ENCODE assay signal across 15 cellular contexts in the genomic region with DNA sequence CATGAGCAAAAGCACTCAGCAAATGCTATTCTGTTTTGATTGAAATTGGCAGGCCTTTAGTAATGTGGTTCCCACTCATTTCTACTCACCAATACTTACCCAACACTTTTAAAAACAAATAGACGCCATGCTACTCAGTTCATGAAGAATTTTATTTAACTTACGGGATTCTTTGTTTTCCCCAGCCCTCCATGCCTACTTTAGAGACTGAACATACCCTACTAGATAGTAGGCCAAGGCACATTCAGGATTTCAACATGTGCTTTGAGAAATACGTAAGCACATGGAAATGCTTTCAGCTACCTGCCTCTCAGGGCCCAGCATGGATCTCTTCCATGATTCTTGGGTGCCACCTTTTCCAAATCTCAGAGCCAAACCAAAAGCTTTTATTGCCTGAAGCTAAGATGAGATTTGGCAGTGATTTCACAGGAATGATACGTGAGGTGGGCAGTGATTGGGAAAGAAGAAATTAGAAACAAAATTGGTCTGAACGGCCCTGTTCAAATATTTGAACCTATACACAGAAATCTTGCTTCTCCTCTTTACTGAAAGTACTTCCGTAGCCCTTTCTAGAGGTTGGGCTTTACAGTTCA. TPM values are rescaled to one million over a fixed set of nuclear protein-coding genes. Genes with fewer than 3 reads are reported as not detected.
DNase-seq lines count a peak whose midpoint lies in the region; ATAC-seq and TF ChIP-seq lines count a peak whose summit lies in the region.
"Had no signal": no experiment of that assay in that cellular context is flagged by ENCODE, and none has a peak within 500 bp of the region (broad histone marks: within the 10 kb centered on the region; RNA-seq: fewer than 3 reads in every experiment).

No MANE protein-coding gene starts in this region.

- no peak for ATAC-seq in activated T-cell treated with anti-CD3 and anti-CD28 coated beads, Interleukin-2, amount 50 U/mL, for 4 hours
- ATAC-seq: A549, GM12878 had no signal

- peaks cover 62% of the 10 kb centered on the region for H3K36me3 Mint-ChIP-seq in activated T-cell treated with anti-CD3 and anti-CD28 coated beads, Interleukin-2, amount 50 U/mL, for 24 hours (ENCODE audit: low read depth)
- peaks cover 23% of the 10 kb centered on the region for H3K36me3 Mint-ChIP-seq in activated T-cell treated with anti-CD3 and anti-CD28 coated beads, Interleukin-2, amount 50 U/mL, for 4 hours (ENCODE audit: insufficient read depth)
- peaks cover 28% of the 10 kb centered on the region for H3K36me3 Mint-ChIP-seq in endothelial cell (ENCODE audit: low read depth, unreplicated experiment)

- no peak overlapping the region for H3K4me3 Mint-ChIP-seq in activated T-cell treated with anti-CD3 and anti-CD28 coated beads, Interleukin-2, amount 50 U/mL, for 24 hours
- H3K4me3 Mint-ChIP-seq in activated T-cell treated with anti-CD3 and anti-CD28 coated beads, Interleukin-2, amount 50 U/mL, for 4 hours: no peak overlapping the region
- peak overlapping the region; percentile 53 for H3K4me3 Mint-ChIP-seq in endothelial cell (ENCODE audit: unreplicated experiment)
- H3K4me3 Mint-ChIP-seq: CD4-positive, alpha-beta memory T cell had no signal

- H3K9me3 Mint-ChIP-seq in activated T-cell treated with anti-CD3 and anti-CD28 coated beads, Interleukin-2, amount 50 U/mL, for 24 hours: no peaks in the 10 kb centered on the region
- H3K9me3 Mint-ChIP-seq in activated T-cell treated with anti-CD3 and anti-CD28 coated beads, Interleukin-2, amount 50 U/mL, for 4 hours: no peaks in the 10 kb centered on the region
- H3K9me3 Mint-ChIP-seq in endothelial cell (ENCODE audit: unreplicated experiment): no peaks in the 10 kb centered on the region
- H3K9me3 Mint-ChIP-seq: CD4-positive, alpha-beta memory T cell had no signal

- H3K27ac Mint-ChIP-seq in activated T-cell treated with anti-CD3 and anti-CD28 coated beads, Interleukin-2, amount 50 U/mL, for 24 hours: peak overlapping the region; percentile 20
- H3K27ac Mint-ChIP-seq in endothelial cell (ENCODE audit: unreplicated experiment): no peak overlapping the region

- no peaks in the 10 kb centered on the region for H3K27me3 Mint-ChIP-seq in activated T-cell treated with anti-CD3 and anti-CD28 coated beads, Interleukin-2, amount 50 U/mL, for 24 hours
- H3K27me3 Mint-ChIP-seq in activated T-cell treated with anti-CD3 and anti-CD28 coated beads, Interleukin-2, amount 50 U/mL, for 4 hours (ENCODE audit: low read depth): no peaks in the 10 kb centered on the region
- H3K27me3 Mint-ChIP-seq in endothelial cell (ENCODE audit: unreplicated experiment): peaks cover 2% of the 10 kb centered on the region
- H3K27me3 Mint-ChIP-seq: CD4-positive, alpha-beta memory T cell had no signal

- H3K4me1 Mint-ChIP-seq in activated T-cell treated with anti-CD3 and anti-CD28 coated beads, Interleukin-2, amount 50 U/mL, for 24 hours (ENCODE audit: low read depth): peaks cover 7% of the 10 kb centered on the region
- H3K4me1 Mint-ChIP-seq in activated T-cell treated with anti-CD3 and anti-CD28 coated beads, Interleukin-2, amount 50 U/mL, for 4 hours (ENCODE audit: low read depth): peaks cover 7% of the 10 kb centered on the region
- no peaks in the 10 kb centered on the region for H3K4me1 Mint-ChIP-seq in endothelial cell (ENCODE audit: unreplicated experiment)

- DNase-seq in activated T-cell treated with anti-CD3 and anti-CD28 coated beads, Interleukin-2, amount 50 U/mL, for 24 hours: no peak
- DNase-seq in activated T-cell treated with anti-CD3 and anti-CD28 coated beads, Interleukin-2, amount 50 U/mL, for 4 hours: no peak
- DNase-seq in endothelial cell (ENCODE audit: low spot score): no peak
- peak; percentile 4 for DNase-seq in superior temporal gyrus (ENCODE audit: extremely low spot score)
- DNase-seq in GM10266 (ENCODE audit: extremely low spot score): no peak
- DNase-seq in T-helper 2 cell: no peak
- DNase-seq in stimulated activated CD4-positive, alpha-beta T cell treated with anti-CD3 and anti-CD28 coated beads, Interleukin-15, amount 100 ng/mL, for 24 hours: no peak
- DNase-seq: AML-193; Calu3; CD4-positive, alpha-beta memory T cell; DMS79 treated with DMSO at 0.1 percent for 48 hours; GF-D8; GM23248 had no signal

- TF ChIP-seq CTCF in endothelial cell (IDR thresholded peaks at IDR 0.05; ENCODE audit: unreplicated experiment) (no peak), GM10266 (IDR thresholded peaks at IDR 0.05; ENCODE audit: control insufficient read depth, insufficient read depth, low read depth, missing control alignments) (no peak)

RNA-seq across cellular contexts. Expression of gene NAPG, which starts 31.4 kb away (rescaled TPM):
- 10 to 100 TPM; 28.8 to 29.6 (median 28.9) TPM for total RNA-seq in activated T-cell treated with anti-CD3 and anti-CD28 coated beads, Interleukin-2, amount 50 U/mL, for 4 hours
- total RNA-seq in endothelial cell (ENCODE audit: unreplicated experiment): 33.6 TPM
